In the genomic region with DNA sequence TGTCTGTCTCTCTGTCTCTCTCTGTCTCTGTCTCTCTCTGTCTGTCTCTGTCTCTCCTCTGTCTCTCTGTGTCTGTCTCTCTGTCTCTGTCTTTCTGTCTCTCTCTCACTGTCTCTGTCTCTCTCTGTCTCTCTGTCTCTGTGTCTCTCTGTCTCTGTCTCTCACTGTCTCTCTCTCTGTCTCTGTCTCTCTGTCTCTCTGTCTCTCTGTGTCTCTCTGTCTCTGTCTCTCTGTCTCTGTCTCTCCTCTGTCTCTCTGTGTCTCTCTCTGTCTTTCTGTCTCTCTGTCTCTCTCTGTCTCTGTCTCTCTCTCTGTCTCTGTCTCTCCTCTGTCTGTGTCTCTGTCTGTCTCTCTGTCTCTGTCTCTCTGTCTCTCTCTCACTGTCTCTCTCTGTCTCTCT, we compare ENCODE assay signal across 10 cellular contexts. TPM values are rescaled to one million over a fixed set of nuclear protein-coding genes. Genes with fewer than 3 reads are reported as not detected.
A peak's percentile ranks its signal among the peaks of the same experiment; 100 is the strongest.
DNase-seq lines count a peak whose midpoint lies in the region; ATAC-seq, FAIRE-seq and TF ChIP-seq lines count a peak whose summit lies in the region.
"Had no signal": no experiment of that assay in that cellular context is flagged by ENCODE, and none has a peak within 500 bp of the region (broad histone marks: within the 10 kb centered on the region; RNA-seq: fewer than 3 reads in every experiment).

No MANE protein-coding gene starts in this region.

- CTCF ChIA-PET in activated CD4-positive, alpha-beta T cell treated with anti-CD3 and anti-CD28 coated beads for 36 hours (lab: Charles Lee) = no interaction called here
- CTCF ChIA-PET in activated CD4-positive, alpha-beta memory T cell treated with anti-CD3 and anti-CD28 coated beads for 36 hours (lab: Charles Lee) = no interaction called here

- no peak for DNase-seq in H7
- DNase-seq in adipocyte (ENCODE audit: low read depth) = no peak
- no peak for DNase-seq in keratinocyte (ENCODE audit: low read depth, low spot score)
- DNase-seq in activated CD4-positive, alpha-beta T cell treated with anti-CD3 and anti-CD28 coated beads for 36 hours = no peak
- DNase-seq in omental fat pad (ENCODE audit: low spot score) = no peak
- DNase-seq in activated CD4-positive, alpha-beta memory T cell treated with anti-CD3 and anti-CD28 coated beads for 36 hours = no peak

- POLR2A ChIA-PET in activated CD4-positive, alpha-beta T cell treated with anti-CD3 and anti-CD28 coated beads for 36 hours (lab: Charles Lee) = no interaction called here
- POLR2A ChIA-PET in activated CD4-positive, alpha-beta memory T cell treated with anti-CD3 and anti-CD28 coated beads for 36 hours (lab: Charles Lee) = no interaction called here

- H3K36me3 Mint-ChIP-seq in activated CD4-positive, alpha-beta T cell treated with anti-CD3 and anti-CD28 coated beads for 36 hours (ENCODE audit: low read depth) = no peaks in the 10 kb centered on the region
- no peaks in the 10 kb centered on the region for H3K36me3 Mint-ChIP-seq in activated CD4-positive, alpha-beta memory T cell treated with anti-CD3 and anti-CD28 coated beads for 36 hours

- TF ChIP-seq CTCF in keratinocyte (optimal IDR thresholded peaks at IDR 0.05 in 1 of 3, IDR thresholded peaks at IDR 0.05 in 1 of 3, conservative IDR thresholded peaks at IDR 0.05 in 1 of 3; ENCODE audit: extremely low read depth in 1 of 3, insufficient read depth in 2 of 3, low read length in 3 of 3) (no peak), omental fat pad (IDR thresholded peaks at IDR 0.05) (no peak)

- no peak overlapping the region for H3K27ac Mint-ChIP-seq in activated CD4-positive, alpha-beta T cell treated with anti-CD3 and anti-CD28 coated beads for 36 hours
- no peak overlapping the region for H3K27ac Mint-ChIP-seq in activated CD4-positive, alpha-beta memory T cell treated with anti-CD3 and anti-CD28 coated beads for 36 hours
- H3K27ac Mint-ChIP-seq: activated B cell treated with CpG ODN at 0.5 μM for 24 hours had no signal

- peak overlapping the region; percentile 31 for H2AFZ ChIP-seq in keratinocyte (ENCODE audit: control insufficient read depth, low read length)

- H4K20me1 ChIP-seq in keratinocyte (ENCODE audit: control insufficient read depth, extremely low read depth, insufficient read depth, low read length) = no peaks in the 10 kb centered on the region

- peaks cover 12% of the 10 kb centered on the region for H3K27me3 ChIP-seq in H7 (ENCODE audit: control insufficient read depth, insufficient read depth, low read length)
- H3K27me3 ChIP-seq in adipocyte (replicated peaks; ENCODE audit: control insufficient read depth, insufficient read depth, low read length) = no peaks in the 10 kb centered on the region
- peaks cover 24% of the 10 kb centered on the region for H3K27me3 ChIP-seq in keratinocyte (ENCODE audit: control insufficient read depth, extremely low read depth, insufficient read depth, low read length)
- H3K27me3 ChIP-seq in stomach smooth muscle (ENCODE audit: control insufficient read depth in 1 of 2, insufficient read depth in 2 of 2, low read length in 2 of 2) = no peaks in the 10 kb centered on the region

- no peak for FAIRE-seq in keratinocyte (lab: Jason Lieb, UNC)

- peaks cover 8% of the 10 kb centered on the region for H3K4me1 Mint-ChIP-seq in activated CD4-positive, alpha-beta T cell treated with anti-CD3 and anti-CD28 coated beads for 36 hours
- peaks cover 1% of the 10 kb centered on the region for H3K4me1 Mint-ChIP-seq in activated CD4-positive, alpha-beta memory T cell treated with anti-CD3 and anti-CD28 coated beads for 36 hours (ENCODE audit: low read depth)

- H3K79me2 ChIP-seq in keratinocyte (ENCODE audit: control insufficient read depth, insufficient read depth, low read length) = no peaks in the 10 kb centered on the region

- H3K4me3 ChIP-seq in H7 (ENCODE audit: insufficient read depth, low read depth, low read length) (peak overlapping the region; percentile 56), adipocyte (ENCODE audit: low read length) (peak overlapping the region; percentile 82), keratinocyte (ENCODE audit: control insufficient read depth in 2 of 3, extremely low read depth in 1 of 3, insufficient read depth in 2 of 3, low read depth in 1 of 3, low read length in 3 of 3) (peak overlapping the region in 2 of 3 experiments; percentile 50 to 56), stomach smooth muscle (ENCODE audit: low read length in 2 of 2) (peak overlapping the region; percentile 79 to 94)

- no peaks in the 10 kb centered on the region for H3K9me3 Mint-ChIP-seq in activated CD4-positive, alpha-beta T cell treated with anti-CD3 and anti-CD28 coated beads for 36 hours (ENCODE audit: low read depth)
- no peaks in the 10 kb centered on the region for H3K9me3 Mint-ChIP-seq in activated CD4-positive, alpha-beta memory T cell treated with anti-CD3 and anti-CD28 coated beads for 36 hours
- H3K9me3 Mint-ChIP-seq: activated B cell treated with CpG ODN at 0.5 μM for 24 hours had no signal

- peak overlapping the region; percentile 91 for H3K9ac ChIP-seq in adipocyte (ENCODE audit: low read length)
- no peak overlapping the region for H3K9ac ChIP-seq in keratinocyte (ENCODE audit: control insufficient read depth, extremely low read depth, insufficient read depth, low read length)
- peak overlapping the region; percentile 85 to 98 for H3K9ac ChIP-seq in stomach smooth muscle (ENCODE audit: low read length in 2 of 2)

- H3K27ac ChIP-seq in keratinocyte (ENCODE audit: control insufficient read depth, insufficient read depth, low read length) = no peak overlapping the region
- H3K27ac ChIP-seq in stomach smooth muscle (ENCODE audit: low read length) = peak overlapping the region; percentile 92
- H3K27ac ChIP-seq: neutrophil had no signal

- dilution Hi-C loops in keratinocyte (cut with MboI; ENCODE audit: extremely low pct_ligation_motif_present, low sequenced_read_pairs) = no loop called here

- ATAC-seq in GM19452 (IDR thresholded peaks at IDR 0.05; ENCODE audit: unreplicated experiment) = no peak
- ATAC-seq in activated CD4-positive, alpha-beta T cell treated with anti-CD3 and anti-CD28 coated beads for 36 hours = no peak
- ATAC-seq in omental fat pad (ENCODE audit: low FRiP score) = no peak

- H3K9me3 ChIP-seq in adipocyte (ENCODE audit: control insufficient read depth, low read length) (no peaks in the 10 kb centered on the region), keratinocyte (ENCODE audit: control insufficient read depth, low read depth, low read length) (no peaks in the 10 kb centered on the region), stomach smooth muscle (ENCODE audit: control insufficient read depth in 2 of 2, low read length in 2 of 2) (no peaks in the 10 kb centered on the region)
- H3K9me3 ChIP-seq: neutrophil had no signal

- H3K4me2 ChIP-seq in keratinocyte (ENCODE audit: control insufficient read depth, extremely low read depth, insufficient read depth, low read depth, low read length) = peak overlapping the region; percentile 96

- intact Hi-C loops in activated CD4-positive, alpha-beta T cell treated with anti-CD3 and anti-CD28 coated beads for 36 hours (cut with DNase I, micrococcal nuclease) = loop anchor here in 1 of 2 experiments (1.0 to 2.0 kb wide), 6 partner anchors 7 to 478 kb away; partner anchors contain the start of genes DIP2A, PCBP3 and PCNT
- intact Hi-C loops in activated CD4-positive, alpha-beta memory T cell treated with anti-CD3 and anti-CD28 coated beads for 36 hours (cut with micrococcal nuclease) = no loop called here

- peaks cover 8% of the 10 kb centered on the region for H3K27me3 Mint-ChIP-seq in activated CD4-positive, alpha-beta T cell treated with anti-CD3 and anti-CD28 coated beads for 36 hours
- H3K27me3 Mint-ChIP-seq in activated CD4-positive, alpha-beta memory T cell treated with anti-CD3 and anti-CD28 coated beads for 36 hours = peaks cover 12% of the 10 kb centered on the region

- H3K4me1 ChIP-seq in adipocyte (ENCODE audit: control insufficient read depth, insufficient read depth, low read length) (peaks cover 44% of the 10 kb centered on the region), keratinocyte (ENCODE audit: control insufficient read depth, extremely low read depth, insufficient read depth, low read length) (peaks cover 5% of the 10 kb centered on the region), stomach smooth muscle (ENCODE audit: control insufficient read depth, insufficient read depth, low read length) (peaks cover 56% of the 10 kb centered on the region)

- H3K4me3 Mint-ChIP-seq in activated CD4-positive, alpha-beta T cell treated with anti-CD3 and anti-CD28 coated beads for 36 hours = no peak overlapping the region
- no peak overlapping the region for H3K4me3 Mint-ChIP-seq in activated CD4-positive, alpha-beta memory T cell treated with anti-CD3 and anti-CD28 coated beads for 36 hours
- H3K4me3 Mint-ChIP-seq: activated B cell treated with CpG ODN at 0.5 μM for 24 hours had no signal

- H3K9me1 ChIP-seq in keratinocyte (ENCODE audit: control insufficient read depth, extremely low read depth, insufficient read depth, low read length) = no peaks in the 10 kb centered on the region

- H3K36me3 ChIP-seq in H7 (replicated peaks; ENCODE audit: control insufficient read depth, insufficient read depth, low read length) (peaks cover 5% of the 10 kb centered on the region; the same call in 1 of the 2 replicates), adipocyte (ENCODE audit: control insufficient read depth, insufficient read depth, low read length, severe bottlenecking) (peaks cover 17% of the 10 kb centered on the region), keratinocyte (ENCODE audit: control insufficient read depth in 2 of 2, extremely low read depth in 1 of 2, insufficient read depth in 2 of 2, low read length in 2 of 2) (no peaks in the 10 kb centered on the region), stomach smooth muscle (ENCODE audit: control insufficient read depth in 2 of 2, insufficient read depth in 2 of 2, low read length in 2 of 2) (peaks cover 14 to 16% of the 10 kb centered on the region in 2 donors)
- H3K36me3 ChIP-seq: neutrophil had no signal

RNA-seq across cellular contexts. Expression of gene COL6A1, which starts 0.9 kb away (rescaled TPM):
- total RNA-seq in H7 (2014; rRNA removed; shearing (Covaris generic)) = 243 and 283 TPM in 2 replicates
- polyA plus RNA-seq in keratinocyte = 2.5 to 6.5 TPM (median 4.2 TPM) in 3 replicates
- polyA plus RNA-seq in keratinocyte (2011; ENCODE audit: low read depth) = 0.87 TPM
- 1.8 and 5.0 TPM in 2 replicates for polyA plus RNA-seq in keratinocyte (2011; cell fraction: cytosol; rRNA removed)
- 27.3 and 48.1 TPM in 2 replicates for polyA plus RNA-seq in keratinocyte (2011; cell fraction: nucleus; rRNA removed)
- polyA plus RNA-seq in keratinocyte (2012; ENCODE audit: low replicate concordance) = 2.4 and 6.6 TPM in 2 replicates
- 2.8 to 8.7 TPM (median 4.2 TPM) in 3 replicates for polyA minus RNA-seq in keratinocyte
- 11.1 TPM for polyA minus RNA-seq in keratinocyte (2011; cell fraction: cytosol; rRNA and poly(A)+ RNA removed)
- 24.0 and 32.5 TPM in 2 replicates for polyA minus RNA-seq in keratinocyte (2011; cell fraction: nucleus; rRNA and poly(A)+ RNA removed)
- under 1 TPM; 0.57 to 0.69 TPM for total RNA-seq in activated CD4-positive, alpha-beta T cell treated with anti-CD3 and anti-CD28 coated beads for 36 hours
- 1,000 to 10,000 TPM in 1 of 4 donors, 100 to 1,000 TPM in 3; 410 to 1,024 (median 521) TPM for total RNA-seq in omental fat pad
- under 1 TPM; 0.39 to 0.40 TPM for total RNA-seq in activated CD4-positive, alpha-beta memory T cell treated with anti-CD3 and anti-CD28 coated beads for 36 hours

Comparison
In these comparisons a context has a peak if more than half of its experiments do, and no peak if none do; other contexts are left out.
1. RNA of gene COL6A1, which starts 0.9 kb away (total RNA-seq): 410 to 1,024 TPM in omental fat pad and 243 to 283 TPM in H7; 0.57 to 0.69 TPM in activated CD4-positive, alpha-beta T cell treated with anti-CD3 and anti-CD28 coated beads for 36 hours and 0.39 to 0.40 TPM in activated CD4-positive, alpha-beta memory T cell treated with anti-CD3 and anti-CD28 coated beads for 36 hours; every median in the first group is over 100 times any median in the second.
2. Peak in every context shown above with its lines, with median percentiles within 50 percentile points of each other: H3K4me3 ChIP-seq.